Comparison of ENCODE assay signal across 22 cellular contexts in genomic region chr4:88569944-88570455, GRCh38. TPM values are rescaled to one million over a fixed set of nuclear protein-coding genes. Genes with fewer than 3 reads are reported as not detected.
DNase-seq lines count a peak whose midpoint lies in the region; ATAC-seq, FAIRE-seq and TF ChIP-seq lines count a peak whose summit lies in the region.
"Had no signal": no experiment of that assay in that cellular context is flagged by ENCODE, and none has a peak within 500 bp of the region (broad histone marks: within the 10 kb centered on the region; RNA-seq: fewer than 3 reads in every experiment).

No MANE protein-coding gene starts in this region.

- POLR2A ChIA-PET in MCF 10A (lab: Yijun Ruan, JAX), result no interaction called here
- POLR2A ChIA-PET in HepG2 (lab: Yijun Ruan, JAX), result no interaction called here

- TF ChIP-seq CTCF in mammary epithelial cell (conservative IDR thresholded peaks at IDR 0.05 in 1 of 2, IDR thresholded peaks at IDR 0.05 in 1 of 2; ENCODE audit: extremely low read depth in 1 of 2, insufficient read depth in 1 of 2, low read depth in 1 of 2, low read length in 2 of 2) (no peak), MCF 10A (IDR thresholded peaks at IDR 0.05; ENCODE audit: unreplicated experiment) (no peak), HepG2 (CRISPR knock-in tag; IDR thresholded peaks at IDR 0.05) (no peak)

- H3K4me3 ChIP-seq in mammary epithelial cell (replicated peaks in 1 of 3; ENCODE audit: insufficient read depth in 1 of 3, low read depth in 2 of 3, low read length in 3 of 3), result no peak overlapping the region
- no peak overlapping the region for H3K4me3 ChIP-seq in HepG2 (replicated peaks in 1 of 3; ENCODE audit: insufficient read depth in 1 of 3, low read depth in 2 of 3, low read length in 3 of 3)
- H3K4me3 ChIP-seq: HAP-1 had no signal

- no peak for DNase-seq in mammary epithelial cell
- DNase-seq in MCF 10A (ENCODE audit: unreplicated experiment), result no peak
- peak; percentile 12 for DNase-seq in KBM-7
- DNase-seq in frontal cortex (ENCODE audit: low spot score in 2 of 2), result no peak
- DNase-seq in HepG2 (ENCODE audit: low spot score), result no peak
- DNase-seq: AML-193; Calu3; CD4-positive, CD25-positive, alpha-beta regulatory T cell; DMS79; GF-D8; KG1; NCI-H1092; NCI-H1694; NCI-H2107; NCI-H226; NCI-H526 treated with DMSO at 0.1 percent for 48 hours; NK-92 treated with Interleukin-12 subunit alpha and Interleukin-12 subunit beta, amount 100 ng/mL, for 24 hours; PC-3 had no signal

- H3K27ac Mint-ChIP-seq in MCF 10A (ENCODE audit: low read depth, unreplicated experiment), result no peak overlapping the region

- BruUV-seq in mammary epithelial cell (replicated peaks; lab: Mats Ljungman, UMichigan) (no TSS peak), MCF 10A (replicated peaks; lab: Mats Ljungman, UMichigan) (no TSS peak), HepG2 (replicated peaks; lab: Mats Ljungman, UMichigan) (no TSS peak)

- no peak overlapping the region for H3K9ac ChIP-seq in mammary epithelial cell (ENCODE audit: insufficient read depth, low read length)
- no peak overlapping the region for H3K9ac ChIP-seq in HepG2 (ENCODE audit: insufficient read depth, low read depth, low read length)

- H3K4me2 ChIP-seq in mammary epithelial cell (ENCODE audit: insufficient read depth, low read depth, low read length), result no peak overlapping the region
- no peak overlapping the region for H3K4me2 ChIP-seq in HepG2 (ENCODE audit: low read depth, low read length)

- no peaks in the 10 kb centered on the region for H3K27me3 Mint-ChIP-seq in MCF 10A (ENCODE audit: insufficient read depth, unreplicated experiment)

- H3K9me3 Mint-ChIP-seq in MCF 10A (ENCODE audit: unreplicated experiment), result peaks cover 8% of the 10 kb centered on the region

- in situ Hi-C loops in mammary epithelial cell (cut with MboI; ENCODE audit: low sequenced_read_pairs in 2 of 2), result no loop called here
- in situ Hi-C loops in KBM-7 (cut with MboI; ENCODE audit: low pct_unique_long_range_greater_than_20kb, low sequenced_read_pairs), result no loop called here
- in situ Hi-C loops in HepG2 (cut with HindIII; ENCODE audit: extremely low pct_ligation_motif_present, low pct_unique_long_range_greater_than_20kb), result no loop called here

- ATAC-seq in HG03439 (IDR thresholded peaks at IDR 0.05; ENCODE audit: unreplicated experiment) (no peak), GM18868 (IDR thresholded peaks at IDR 0.05; ENCODE audit: unreplicated experiment) (no peak), HepG2 (no peak), HG02870 (IDR thresholded peaks at IDR 0.05; ENCODE audit: unreplicated experiment) (no peak)
- ATAC-seq: PC-3 had no signal

- peaks cover 5% of the 10 kb centered on the region for H3K36me3 Mint-ChIP-seq in MCF 10A (ENCODE audit: insufficient read depth, unreplicated experiment)

- H2AFZ ChIP-seq in mammary epithelial cell (ENCODE audit: low read depth, low read length) (peak overlapping the region; percentile 17), HepG2 (ENCODE audit: low read length) (no peak overlapping the region)

- H3K9me3 ChIP-seq in mammary epithelial cell (replicated peaks; ENCODE audit: insufficient read depth, low read length) (no peaks in the 10 kb centered on the region), HepG2 (ENCODE audit: low read length) (no peaks in the 10 kb centered on the region)
- H3K9me3 ChIP-seq: HAP-1 had no signal

- peak; percentile 3 for FAIRE-seq in frontal cortex (lab: Jason Lieb, UNC)
- no peak for FAIRE-seq in HepG2 (lab: Jason Lieb, UNC)

- H3K36me3 ChIP-seq in mammary epithelial cell (ENCODE audit: insufficient read depth, low read length) (no peaks in the 10 kb centered on the region), HepG2 (replicated peaks in 1 of 2; ENCODE audit: control insufficient read depth in 1 of 2, insufficient read depth in 2 of 2, low read length in 2 of 2) (no peaks in the 10 kb centered on the region)
- H3K36me3 ChIP-seq: HAP-1 had no signal

- H4K20me1 ChIP-seq in mammary epithelial cell (ENCODE audit: insufficient read depth, low read length) (no peaks in the 10 kb centered on the region), HepG2 (ENCODE audit: insufficient read depth, low read length) (no peaks in the 10 kb centered on the region)

- dilution Hi-C loops in mammary epithelial cell (cut with HindIII; ENCODE audit: low sequenced_read_pairs), result no loop called here

- no peaks in the 10 kb centered on the region for H3K4me1 Mint-ChIP-seq in MCF 10A (ENCODE audit: insufficient read depth, unreplicated experiment)
- H3K4me1 Mint-ChIP-seq: CD4-positive, CD25-positive, alpha-beta regulatory T cell had no signal

- H3K27ac ChIP-seq in mammary epithelial cell (ENCODE audit: insufficient read depth, low read depth, low read length) (no peak overlapping the region), HepG2 (ENCODE audit: extremely low read length, insufficient read depth, low read length) (no peak overlapping the region)

- H3K4me1 ChIP-seq in mammary epithelial cell (ENCODE audit: insufficient read depth, low read length), result peaks cover 3% of the 10 kb centered on the region
- H3K4me1 ChIP-seq in HepG2 (ENCODE audit: insufficient read depth, low read length), result no peaks in the 10 kb centered on the region

- CTCF ChIA-PET in mammary epithelial cell (lab: Charles Lee; ENCODE audit: low non-redundant PET) (no interaction called here), MCF 10A (lab: Yijun Ruan, JAX) (interaction anchor here (0.6 to 2.0 kb wide), 2 partner anchors 30 to 167 kb away, joined by 3 to 6 read pairs; no protein-coding TSS in a partner anchor), HepG2 (lab: Yijun Ruan, JAX; ENCODE audit: low intra/inter-chr PET ratio, low total read pairs) (no interaction called here)

- TF ChIP-seq POLR2A in HepG2 (IDR thresholded peaks at IDR 0.05; ENCODE audit: insufficient read depth in 1 of 2, low read depth in 2 of 2, low read length in 2 of 2), result no peak

- no peak for TF ChIP-seq EP300 in HepG2 (IDR thresholded peaks at IDR 0.05; ENCODE audit: low read depth in 2 of 2, low read length in 2 of 2)
- no peak for TF ChIP-seq EP300 in HepG2 (CRISPR knock-in tag; IDR thresholded peaks at IDR 0.05; ENCODE audit: borderline replicate concordance)

- no peak for TF ChIP-seq RAD21 in HepG2 (CRISPR knock-in tag; IDR thresholded peaks at IDR 0.05)

- no peaks in the 10 kb centered on the region for H3K79me2 ChIP-seq in mammary epithelial cell (ENCODE audit: insufficient read depth, low read length)
- no peaks in the 10 kb centered on the region for H3K79me2 ChIP-seq in HepG2 (ENCODE audit: insufficient read depth, low read length)

- no peaks in the 10 kb centered on the region for H3K27me3 ChIP-seq in mammary epithelial cell (ENCODE audit: insufficient read depth, low read length)
- H3K27me3 ChIP-seq in HepG2 (ENCODE audit: control insufficient read depth in 1 of 2, insufficient read depth in 2 of 2, low read length in 2 of 2), result 0 out of 5 replicates have a peak, but pooled peaks cover 0 to 1% of the 10 kb centered on the region in 2 experiments

- intact Hi-C loops in mammary epithelial cell (cut with micrococcal nuclease) (no loop called here), MCF 10A (cut with micrococcal nuclease) (no loop called here), HepG2 (cut with micrococcal nuclease; ENCODE audit: unreplicated experiment) (no loop called here)

- no peak overlapping the region for H3K4me3 Mint-ChIP-seq in MCF 10A (ENCODE audit: unreplicated experiment)
- H3K4me3 Mint-ChIP-seq: CD4-positive, CD25-positive, alpha-beta regulatory T cell had no signal

RNA-seq across cellular contexts. Expression of gene HERC3, which starts 22.3 kb away (rescaled TPM):
- 10 to 100 TPM; 14.0 to 36.5 TPM for total RNA-seq in mammary epithelial cell
- polyA plus RNA-seq in mammary epithelial cell, result 12.3 TPM
- polyA minus RNA-seq in mammary epithelial cell, result 24.9 TPM
- 34.9 and 64.0 TPM in 2 replicates for total RNA-seq in MCF 10A (2022)
- 55.0 TPM for total RNA-seq in frontal cortex
- total RNA-seq in HepG2 (2016; rRNA removed; fragmentation: Illumina TruSeq; extraction: Trizol), result 3.8 and 6.7 TPM in 2 replicates
- 0.81 and 1.2 TPM in 2 replicates for total RNA-seq in HepG2 (2016; cell fraction: cytosol; rRNA removed; fragmentation: Illumina TruSeq; extraction: Trizol; ENCODE audit: low read depth)
- 4.1 and 5.9 TPM in 2 replicates for total RNA-seq in HepG2 (2016; cell fraction: insoluble cytoplasmic fraction; rRNA removed; fragmentation: Illumina TruSeq; extraction: Trizol)
- total RNA-seq in HepG2 (2016; cell fraction: membrane; rRNA removed; fragmentation: Illumina TruSeq; extraction: Trizol), result 1.00 and 1.6 TPM in 2 replicates
- total RNA-seq in HepG2 (2016; cell fraction: nucleus; rRNA removed; fragmentation: Illumina TruSeq; extraction: Trizol), result 7.4 and 9.5 TPM in 2 replicates
- 6.2 and 6.3 TPM in 2 replicates for polyA plus RNA-seq in HepG2 (2011; rRNA removed)
- 3.8 and 4.9 TPM in 2 replicates for polyA plus RNA-seq in HepG2 (2011; cell fraction: cytosol; rRNA removed)
- 8.0 and 10.5 TPM in 2 replicates for polyA plus RNA-seq in HepG2 (2011; cell fraction: nucleus; rRNA removed)
- polyA plus RNA-seq in HepG2 (2012), result 6.4 and 7.6 TPM in 2 replicates
- 0.03 and 0.10 TPM in 2 replicates for polyA plus RNA-seq in HepG2 (2016; cell fraction: cytosol; fragmentation: Illumina TruSeq; extraction: Trizol; ENCODE audit: low read depth)
- polyA plus RNA-seq in HepG2 (2016; cell fraction: insoluble cytoplasmic fraction; fragmentation: Illumina TruSeq; extraction: Trizol; ENCODE audit: low read depth), result 4.7 and 5.0 TPM in 2 replicates
- 0.27 and 0.36 TPM in 2 replicates for polyA plus RNA-seq in HepG2 (2016; cell fraction: membrane; fragmentation: Illumina TruSeq; extraction: Trizol; ENCODE audit: low read depth)
- polyA plus RNA-seq in HepG2 (2016; cell fraction: nucleus; fragmentation: Illumina TruSeq; extraction: Trizol; ENCODE audit: insufficient read depth, low read depth), result 3.5 and 3.7 TPM in 2 replicates
- polyA minus RNA-seq in HepG2 (2011; rRNA and poly(A)+ RNA removed; ENCODE audit: low replicate concordance), result 14.8 and 17.3 TPM in 2 replicates
- 5.1 and 5.4 TPM in 2 replicates for polyA minus RNA-seq in HepG2 (2011; cell fraction: cytosol; rRNA and poly(A)+ RNA removed)
- polyA minus RNA-seq in HepG2 (2011; cell fraction: nucleus; rRNA and poly(A)+ RNA removed), result 30.5 and 33.1 TPM in 2 replicates

RNA-seq across cellular contexts. Expression of gene PYURF, which starts 46.4 kb away (rescaled TPM):
- total RNA-seq in mammary epithelial cell, result 10 to 100 TPM; 48.7 to 65.1 TPM
- polyA plus RNA-seq in mammary epithelial cell, result 47.2 TPM
- polyA minus RNA-seq in mammary epithelial cell, result 19.7 TPM
- total RNA-seq in MCF 10A (2022), result 80.9 and 82.5 TPM in 2 replicates
- 84.0 TPM for total RNA-seq in frontal cortex
- total RNA-seq in HepG2 (2016; rRNA removed; fragmentation: Illumina TruSeq; extraction: Trizol), result 95.2 and 121 TPM in 2 replicates
- 49.6 and 61.9 TPM in 2 replicates for total RNA-seq in HepG2 (2016; cell fraction: cytosol; rRNA removed; fragmentation: Illumina TruSeq; extraction: Trizol; ENCODE audit: low read depth)
- total RNA-seq in HepG2 (2016; cell fraction: insoluble cytoplasmic fraction; rRNA removed; fragmentation: Illumina TruSeq; extraction: Trizol), result 99.0 and 128 TPM in 2 replicates
- total RNA-seq in HepG2 (2016; cell fraction: membrane; rRNA removed; fragmentation: Illumina TruSeq; extraction: Trizol), result 117 and 130 TPM in 2 replicates
- total RNA-seq in HepG2 (2016; cell fraction: nucleus; rRNA removed; fragmentation: Illumina TruSeq; extraction: Trizol), result 40.4 and 44.2 TPM in 2 replicates
- 48.5 and 59.9 TPM in 2 replicates for polyA plus RNA-seq in HepG2 (2011; rRNA removed)
- 32.7 and 41.7 TPM in 2 replicates for polyA plus RNA-seq in HepG2 (2011; cell fraction: cytosol; rRNA removed)
- 7.7 and 11.5 TPM in 2 replicates for polyA plus RNA-seq in HepG2 (2011; cell fraction: nucleus; rRNA removed)
- polyA plus RNA-seq in HepG2 (2012), result 59.8 and 60.1 TPM in 2 replicates
- 55.3 and 83.1 TPM in 2 replicates for polyA plus RNA-seq in HepG2 (2016; cell fraction: cytosol; fragmentation: Illumina TruSeq; extraction: Trizol; ENCODE audit: low read depth)
- polyA plus RNA-seq in HepG2 (2016; cell fraction: insoluble cytoplasmic fraction; fragmentation: Illumina TruSeq; extraction: Trizol; ENCODE audit: low read depth), result 124 and 143 TPM in 2 replicates
- polyA plus RNA-seq in HepG2 (2016; cell fraction: membrane; fragmentation: Illumina TruSeq; extraction: Trizol; ENCODE audit: low read depth), result 101 and 120 TPM in 2 replicates
- 61.1 and 65.9 TPM in 2 replicates for polyA plus RNA-seq in HepG2 (2016; cell fraction: nucleus; fragmentation: Illumina TruSeq; extraction: Trizol; ENCODE audit: insufficient read depth, low read depth)
- polyA minus RNA-seq in HepG2 (2011; rRNA and poly(A)+ RNA removed; ENCODE audit: low replicate concordance), result 12.3 and 21.3 TPM in 2 replicates
- polyA minus RNA-seq in HepG2 (2011; cell fraction: cytosol; rRNA and poly(A)+ RNA removed), result 10.9 TPM in 2 replicates
- polyA minus RNA-seq in HepG2 (2011; cell fraction: nucleus; rRNA and poly(A)+ RNA removed), result 5.9 and 8.5 TPM in 2 replicates
